8 cellular contexts compared by ENCODE assay signal in genomic region chr11:46392421-46393230, GRCh38. TPM values are rescaled to one million over a fixed set of nuclear protein-coding genes. Genes with fewer than 3 reads are reported as not detected.
DNase-seq lines count a peak whose midpoint lies in the region; ATAC-seq and TF ChIP-seq lines count a peak whose summit lies in the region.

No MANE protein-coding gene starts in this region.

- H3K36me3 ChIP-seq in RWPE2 (ENCODE audit: low read depth) (no peaks in the 10 kb centered on the region), gastroesophageal sphincter (peaks cover 0 to 19% of the 10 kb centered on the region in 2 donors), subcutaneous abdominal adipose tissue (ENCODE audit: control insufficient read depth in 5 of 5, insufficient read depth in 5 of 5, low read length in 5 of 5) (peaks cover 0 to 18% (median 18%) of the 10 kb centered on the region in 5 donors)

- H3K27me3 ChIP-seq in RWPE2 (ENCODE audit: insufficient read depth, poor library complexity, severe bottlenecking) (peaks cover 35% of the 10 kb centered on the region), gastroesophageal sphincter (peaks cover 57% of the 10 kb centered on the region), subcutaneous abdominal adipose tissue (ENCODE audit: control insufficient read depth in 5 of 5, insufficient read depth in 4 of 5, low read length in 5 of 5) (peaks cover 22 to 34% (median 29%) of the 10 kb centered on the region in 5 donors)

- H3K9me3 ChIP-seq in RWPE2 (ENCODE audit: severe bottlenecking): no peaks in the 10 kb centered on the region
- no peaks in the 10 kb centered on the region for H3K9me3 ChIP-seq in gastroesophageal sphincter
- H3K9me3 ChIP-seq in subcutaneous abdominal adipose tissue (ENCODE audit: control insufficient read depth in 5 of 5, low read length in 5 of 5): no peaks in the 10 kb centered on the region

- DNase-seq in NCI-H526 (lab: John Stamatoyannopoulos, UW) (peak; percentile 45 to 75), NCI-H526 treated with DMSO at 0.1 percent for 48 hours (lab: John Stamatoyannopoulos, UW) (no peak), RWPE2 (ENCODE audit: low spot score) (peak; percentile 76), nucleus accumbens (lab: John Stamatoyannopoulos, UW) (peak in 47 of 56 donors; percentile 9 to 77 (median 50))
- DNase-seq in activated naive CD4-positive, alpha-beta T cell treated with Interleukin-2 at 50 U/mL for 16 hours: peak; percentile 80

- H3K9ac ChIP-seq in subcutaneous abdominal adipose tissue (ENCODE audit: low read length in 5 of 5): no peak overlapping the region

- peak; percentile 0 for TF ChIP-seq CTCF in RWPE2 (IDR thresholded peaks at IDR 0.05; ENCODE audit: poor library complexity, severe bottlenecking)
- TF ChIP-seq CTCF in gastroesophageal sphincter (IDR thresholded peaks at IDR 0.05): peak in 1 of 4 experiments; percentile 23

- H3K4me3 ChIP-seq in RWPE2 (ENCODE audit: severe bottlenecking) (peak overlapping the region; percentile 40), gastroesophageal sphincter (peak overlapping the region in 1 of 2 donors; percentile 42), subcutaneous abdominal adipose tissue (ENCODE audit: low read depth in 1 of 5, low read length in 5 of 5) (peak overlapping the region in 4 of 5 donors; percentile 36 to 64 (median 42))

- WGBS in gastroesophageal sphincter (ENCODE audit: low coverage in 1 of 2), 2 donors: 8% methylated on average over 13 of the region's 71 CpGs; no CpG with 5 or more reads in 1 of the 2 donors

- no peak for TF ChIP-seq EP300 in gastroesophageal sphincter (IDR thresholded peaks at IDR 0.05)

- H3K27ac ChIP-seq in RWPE2 (ENCODE audit: poor library complexity, severe bottlenecking): no peak overlapping the region
- H3K27ac ChIP-seq in gastroesophageal sphincter: no peak overlapping the region
- no peak overlapping the region for H3K27ac ChIP-seq in subcutaneous abdominal adipose tissue (ENCODE audit: low read depth, low read length)

- TF ChIP-seq POLR2A in gastroesophageal sphincter (IDR thresholded peaks at IDR 0.05): no peak

- ATAC-seq in HG03159 (IDR thresholded peaks at IDR 0.05; ENCODE audit: unreplicated experiment) (peak; percentile 67), RWPE2 (ENCODE audit: low read depth) (peak; percentile 73), gastroesophageal sphincter (peak; percentile 92)

- H3K4me1 ChIP-seq in RWPE2 (ENCODE audit: insufficient read depth, poor library complexity, severe bottlenecking): no peaks in the 10 kb centered on the region
- peaks cover 0 to 45% (median 31%) of the 10 kb centered on the region in 3 donors for H3K4me1 ChIP-seq in gastroesophageal sphincter
- H3K4me1 ChIP-seq in subcutaneous abdominal adipose tissue (ENCODE audit: control insufficient read depth in 5 of 5, insufficient read depth in 5 of 5, low read length in 5 of 5): peaks cover 0 to 42% (median 35%) of the 10 kb centered on the region in 5 donors

RNA-seq across cellular contexts. Expression of gene CHRM4, which starts 1.1 kb away (rescaled TPM):
- 1 to 10 TPM in 1 of 4 donors, under 1 TPM in 2, not detected in 1; 0.27 to 1.3 (median 0.69) TPM for total RNA-seq in gastroesophageal sphincter

RNA-seq across cellular contexts. Expression of gene MDK, which starts 11.2 kb away (rescaled TPM):
- 10 to 100 TPM in 2 of 4 donors, 1 to 10 TPM in 2; 5.0 to 25.0 (median 14.1) TPM for total RNA-seq in gastroesophageal sphincter

RNA-seq across cellular contexts. Expression of gene DGKZ, which starts 45.4 kb away (rescaled TPM):
- total RNA-seq in gastroesophageal sphincter: 10 to 100 TPM; 39.2 to 78.8 (median 46.5) TPM
